12 cellular contexts compared by ENCODE assay signal in the genomic region with DNA sequence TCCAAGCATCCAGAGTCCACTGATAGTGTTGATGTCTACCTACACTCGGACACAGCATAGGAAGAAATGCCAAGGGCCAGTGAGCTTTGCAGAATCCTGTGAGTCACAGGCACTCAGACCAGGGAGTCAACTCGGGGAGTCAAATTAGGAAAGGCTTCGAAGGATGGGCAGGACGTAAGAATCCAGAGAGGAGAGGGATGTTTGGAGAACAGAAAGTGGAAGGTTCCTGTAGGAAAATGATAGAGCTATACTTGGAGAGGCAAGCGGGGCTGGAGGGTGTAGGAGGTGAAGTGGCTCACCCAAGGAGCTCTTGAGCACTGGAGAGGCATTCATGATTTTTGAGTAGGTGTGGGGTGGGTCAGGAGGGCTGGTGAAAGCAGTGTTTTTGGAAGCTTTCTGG. TPM values are rescaled to one million over a fixed set of nuclear protein-coding genes. Genes with fewer than 3 reads are reported as not detected.
DNase-seq lines count a peak whose midpoint lies in the region; ATAC-seq, FAIRE-seq and TF ChIP-seq lines count a peak whose summit lies in the region.
"Had no signal": no experiment of that assay in that cellular context is flagged by ENCODE, and none has a peak within 500 bp of the region (broad histone marks: within the 10 kb centered on the region; RNA-seq: fewer than 3 reads in every experiment).

No MANE protein-coding gene starts in this region.

- dilution Hi-C loops in keratinocyte (cut with MboI; ENCODE audit: extremely low pct_ligation_motif_present, low sequenced_read_pairs), result no loop called here

- H3K27ac ChIP-seq in HL-60 (replicated peaks) (peak overlapping the region; percentile 49), breast epithelium (peak overlapping the region; percentile 98 to 100), keratinocyte (ENCODE audit: control insufficient read depth, insufficient read depth, low read length) (peak overlapping the region; percentile 20), thoracic aorta (peak overlapping the region; percentile 100)

- TF ChIP-seq CTCF in HL-60 (IDR thresholded peaks at IDR 0.05; ENCODE audit: insufficient read depth, low read length) (no peak), breast epithelium (IDR thresholded peaks at IDR 0.05) (no peak), keratinocyte (optimal IDR thresholded peaks at IDR 0.05 in 1 of 3, IDR thresholded peaks at IDR 0.05 in 1 of 3, conservative IDR thresholded peaks at IDR 0.05 in 1 of 3; ENCODE audit: extremely low read depth in 1 of 3, insufficient read depth in 2 of 3, low read length in 3 of 3) (no peak), thoracic aorta (IDR thresholded peaks at IDR 0.05) (no peak), osteocyte (IDR thresholded peaks at IDR 0.05) (no peak)

- H3K9me1 ChIP-seq in keratinocyte (ENCODE audit: control insufficient read depth, extremely low read depth, insufficient read depth, low read length), result peaks cover 6% of the 10 kb centered on the region

- no peak overlapping the region for H3K9ac ChIP-seq in keratinocyte (ENCODE audit: control insufficient read depth, extremely low read depth, insufficient read depth, low read length)

- DNase-seq in HL-60 (ENCODE audit: low read depth in 1 of 2, low spot score in 1 of 2), result peak in 1 of 2 experiments; percentile 28
- no peak for DNase-seq in breast epithelium (ENCODE audit: low spot score in 2 of 2)
- no peak for DNase-seq in keratinocyte (ENCODE audit: low read depth, low spot score)
- DNase-seq in thoracic aorta (ENCODE audit: low spot score), result no peak
- DNase-seq in SIG-M5 treated with dmso at 0.1 percent for 504 hours (lab: John Stamatoyannopoulos, UW; ENCODE audit: unreplicated experiment), result no peak
- no peak for DNase-seq in osteocyte (ENCODE audit: extremely low spot score, unreplicated experiment)
- DNase-seq: activated T-cell treated with anti-CD3 and anti-CD28 coated beads, Interleukin-2, amount 50 U/mL, for 24 hours; NCI-H345 had no signal

- H3K4me2 ChIP-seq in keratinocyte (ENCODE audit: control insufficient read depth, extremely low read depth, insufficient read depth, low read depth, low read length), result peak overlapping the region; percentile 50

- H3K4me1 ChIP-seq in breast epithelium (peaks cover 12 to 13% of the 10 kb centered on the region in 2 donors), keratinocyte (ENCODE audit: control insufficient read depth, extremely low read depth, insufficient read depth, low read length) (peaks cover 38% of the 10 kb centered on the region), thoracic aorta (ENCODE audit: control insufficient read depth in 1 of 2, low read depth in 2 of 2) (peaks cover 42 to 75% of the 10 kb centered on the region in 2 donors)

- no peak for TF ChIP-seq POLR2A in breast epithelium (IDR thresholded peaks at IDR 0.05)

- no peaks in the 10 kb centered on the region for H3K27me3 Mint-ChIP-seq in osteocyte (ENCODE audit: unreplicated experiment)
- H3K27me3 Mint-ChIP-seq: activated T-cell treated with anti-CD3 and anti-CD28 coated beads, Interleukin-2, amount 50 U/mL, for 24 hours had no signal

- H3K9me3 ChIP-seq in breast epithelium (no peaks in the 10 kb centered on the region), keratinocyte (ENCODE audit: control insufficient read depth, low read depth, low read length) (no peaks in the 10 kb centered on the region), thoracic aorta (no peaks in the 10 kb centered on the region)
- H3K9me3 ChIP-seq: mucosa of descending colon had no signal

- H4K20me1 ChIP-seq in keratinocyte (ENCODE audit: control insufficient read depth, extremely low read depth, insufficient read depth, low read length), result peaks cover 32% of the 10 kb centered on the region

- H3K27me3 ChIP-seq in HL-60 (ENCODE audit: insufficient read depth, poor library complexity, severe bottlenecking) (no peaks in the 10 kb centered on the region), breast epithelium (no peaks in the 10 kb centered on the region), keratinocyte (ENCODE audit: control insufficient read depth, extremely low read depth, insufficient read depth, low read length) (no peaks in the 10 kb centered on the region), thoracic aorta (replicated peaks; ENCODE audit: insufficient read depth) (no peaks in the 10 kb centered on the region)

- H3K36me3 ChIP-seq in breast epithelium, result no peaks in the 10 kb centered on the region
- H3K36me3 ChIP-seq in keratinocyte (ENCODE audit: control insufficient read depth in 2 of 2, extremely low read depth in 1 of 2, insufficient read depth in 2 of 2, low read length in 2 of 2), result peaks cover 32 to 42% of the 10 kb centered on the region in 2 experiments
- peaks cover 9% of the 10 kb centered on the region for H3K36me3 ChIP-seq in thoracic aorta

- no peak overlapping the region for H2AFZ ChIP-seq in keratinocyte (ENCODE audit: control insufficient read depth, low read length)

- H3K4me3 ChIP-seq in HL-60 (replicated peaks; ENCODE audit: insufficient read depth, low read length) (peak overlapping the region; percentile 75), breast epithelium (peak overlapping the region; percentile 87 to 95 (median 94)), keratinocyte (ENCODE audit: control insufficient read depth in 2 of 3, extremely low read depth in 1 of 3, insufficient read depth in 2 of 3, low read depth in 1 of 3, low read length in 3 of 3) (peak overlapping the region in 2 of 3 experiments; percentile 27 to 92), thoracic aorta (peak overlapping the region; percentile 100)
- H3K4me3 ChIP-seq: mucosa of descending colon had no signal

- intact Hi-C loops in breast epithelium (cut with DNase I; ENCODE audit: low total_unique reads), result loop anchor here (5.0 kb wide), 1 partner anchor 103 kb away; no protein-coding TSS in a partner anchor

- peaks cover 58% of the 10 kb centered on the region for H3K79me2 ChIP-seq in keratinocyte (ENCODE audit: control insufficient read depth, insufficient read depth, low read length)

- peaks cover 15% of the 10 kb centered on the region for H3K36me3 Mint-ChIP-seq in osteocyte (ENCODE audit: unreplicated experiment)

- no peaks in the 10 kb centered on the region for H3K9me3 Mint-ChIP-seq in osteocyte (ENCODE audit: unreplicated experiment)
- H3K9me3 Mint-ChIP-seq: activated T-cell treated with anti-CD3 and anti-CD28 coated beads, Interleukin-2, amount 50 U/mL, for 24 hours; T-helper 1 cell treated with Interleukin-12 subunit alpha and Interleukin-12 subunit beta and Interleukin-4 antibody, amounts not matched to agents 30 μg/mL and 1 μg/mL, for 36 hours had no signal

- ATAC-seq in thoracic aorta (ENCODE audit: insufficient number of reproducible peaks, low FRiP score, low read depth), result no peak
- no peak for ATAC-seq in GM18858 (IDR thresholded peaks at IDR 0.05; ENCODE audit: unreplicated experiment)
- no peak for ATAC-seq in HG03108 (IDR thresholded peaks at IDR 0.05; ENCODE audit: unreplicated experiment)
- ATAC-seq: mucosa of descending colon had no signal

- FAIRE-seq in keratinocyte (lab: Jason Lieb, UNC), result no peak

- H3K4me1 Mint-ChIP-seq in osteocyte (ENCODE audit: unreplicated experiment), result peaks cover 15% of the 10 kb centered on the region

- H3K4me3 Mint-ChIP-seq in osteocyte (ENCODE audit: unreplicated experiment), result no peak overlapping the region
- H3K4me3 Mint-ChIP-seq: T-helper 1 cell treated with Interleukin-12 subunit alpha and Interleukin-12 subunit beta and Interleukin-4 antibody, amounts not matched to agents 30 μg/mL and 1 μg/mL, for 36 hours had no signal

- no peak overlapping the region for H3K27ac Mint-ChIP-seq in osteocyte (ENCODE audit: unreplicated experiment)
- H3K27ac Mint-ChIP-seq: T-helper 1 cell treated with Interleukin-12 subunit alpha and Interleukin-12 subunit beta and Interleukin-4 antibody, amounts not matched to agents 30 μg/mL and 1 μg/mL, for 36 hours had no signal

RNA-seq across cellular contexts. Expression of a gene that starts 3.0 kb away (rescaled TPM):
- 10 to 100 TPM; 60.2 to 61.0 (median 60.4) TPM for total RNA-seq in breast epithelium
- polyA plus RNA-seq in keratinocyte, result 17.6 to 77.8 TPM (median 22.5 TPM) in 3 replicates
- polyA plus RNA-seq in keratinocyte (2011; ENCODE audit: low read depth), result 43.5 TPM
- 58.1 and 116 TPM in 2 replicates for polyA plus RNA-seq in keratinocyte (2011; cell fraction: cytosol; rRNA removed)
- polyA plus RNA-seq in keratinocyte (2011; cell fraction: nucleus; rRNA removed), result 102 and 140 TPM in 2 replicates
- 129 and 217 TPM in 2 replicates for polyA plus RNA-seq in keratinocyte (2012; ENCODE audit: low replicate concordance)
- 42.3 to 427 TPM (median 56.3 TPM) in 3 replicates for polyA minus RNA-seq in keratinocyte
- polyA minus RNA-seq in keratinocyte (2011; cell fraction: cytosol; rRNA and poly(A)+ RNA removed), result 202 TPM
- 53.6 and 67.5 TPM in 2 replicates for polyA minus RNA-seq in keratinocyte (2011; cell fraction: nucleus; rRNA and poly(A)+ RNA removed)
- 100 to 1,000 TPM; 234 to 287 TPM for total RNA-seq in thoracic aorta
- total RNA-seq in osteocyte, result 370 and 412 TPM in 2 replicates

RNA-seq across cellular contexts. Expression of a gene that starts 21.6 kb away (rescaled TPM):
- total RNA-seq in breast epithelium (1 to 10 TPM in 1 of 3 donors, under 1 TPM in 2; 0.48 to 2.3 (median 0.73) TPM), thoracic aorta (1 to 10 TPM; 2.3 to 3.3 TPM), osteocyte (17.0 and 18.4 TPM in 2 replicates)
- 0.12 to 0.24 TPM (median 0.21 TPM) in 3 replicates for polyA plus RNA-seq in keratinocyte
- polyA plus RNA-seq in keratinocyte (2011; ENCODE audit: low read depth), result not detected
- 0.12 and 0.16 TPM in 2 replicates for polyA plus RNA-seq in keratinocyte (2011; cell fraction: cytosol; rRNA removed)
- polyA plus RNA-seq in keratinocyte (2011; cell fraction: nucleus; rRNA removed), result 0.23 and 0.28 TPM in 2 replicates
- 0.09 TPM in 1 of 2 replicates, not detected in the other for polyA plus RNA-seq in keratinocyte (2012; ENCODE audit: low replicate concordance)
- 0.20 to 0.43 TPM (median 0.38 TPM) in 3 replicates for polyA minus RNA-seq in keratinocyte
- not detected for polyA minus RNA-seq in keratinocyte (2011; cell fraction: cytosol; rRNA and poly(A)+ RNA removed)
- polyA minus RNA-seq in keratinocyte (2011; cell fraction: nucleus; rRNA and poly(A)+ RNA removed), result 0.21 and 0.23 TPM in 2 replicates

RNA-seq across cellular contexts. Expression of a gene that starts 24.5 kb away (rescaled TPM):
- total RNA-seq in breast epithelium, result 10 to 100 TPM in 2 of 3 donors, not detected in 1; 11.8 to 15.4 TPM
- 24.6 to 37.1 TPM (median 31.9 TPM) in 3 replicates for polyA plus RNA-seq in keratinocyte
- polyA plus RNA-seq in keratinocyte (2011; ENCODE audit: low read depth), result 20.1 TPM
- 9.5 and 11.8 TPM in 2 replicates for polyA plus RNA-seq in keratinocyte (2011; cell fraction: cytosol; rRNA removed)
- polyA plus RNA-seq in keratinocyte (2011; cell fraction: nucleus; rRNA removed), result 51.7 and 60.6 TPM in 2 replicates
- 23.0 and 34.4 TPM in 2 replicates for polyA plus RNA-seq in keratinocyte (2012; ENCODE audit: low replicate concordance)
- polyA minus RNA-seq in keratinocyte, result 44.3 to 50.0 TPM (median 49.9 TPM) in 3 replicates
- 21.5 TPM for polyA minus RNA-seq in keratinocyte (2011; cell fraction: cytosol; rRNA and poly(A)+ RNA removed)
- 40.5 and 44.2 TPM in 2 replicates for polyA minus RNA-seq in keratinocyte (2011; cell fraction: nucleus; rRNA and poly(A)+ RNA removed)
- total RNA-seq in thoracic aorta, result under 1 TPM; 0.41 to 0.49 TPM
- not detected in 2 replicates for total RNA-seq in osteocyte

RNA-seq across cellular contexts. Expression of a gene that starts 59.1 kb away (rescaled TPM):
- total RNA-seq in breast epithelium (1 to 10 TPM in 1 of 3 donors, not detected in 2; 1.6 TPM), thoracic aorta (1 to 10 TPM in 1 of 2 donors, not detected in 1; 8.5 TPM), osteocyte (not detected in 2 replicates)
- polyA plus RNA-seq in keratinocyte, result 0.08 to 0.20 TPM (median 0.17 TPM) in 3 replicates
- polyA plus RNA-seq in keratinocyte (2011; ENCODE audit: low read depth), result not detected
- not detected in 2 replicates for polyA plus RNA-seq in keratinocyte (2011; cell fraction: cytosol; rRNA removed)
- 0.27 and 0.56 TPM in 2 replicates for polyA plus RNA-seq in keratinocyte (2011; cell fraction: nucleus; rRNA removed)
- polyA plus RNA-seq in keratinocyte (2012; ENCODE audit: low replicate concordance), result 0.18 TPM in 1 of 2 replicates, not detected in the other
- 0.63 to 2.3 TPM in 2 of 3 replicates, not detected in the other for polyA minus RNA-seq in keratinocyte
- not detected for polyA minus RNA-seq in keratinocyte (2011; cell fraction: cytosol; rRNA and poly(A)+ RNA removed)
- 1.4 and 3.3 TPM in 2 replicates for polyA minus RNA-seq in keratinocyte (2011; cell fraction: nucleus; rRNA and poly(A)+ RNA removed)

Comparison
In these comparisons a context has a peak if more than half of its experiments do, and no peak if none do; other contexts are left out.
1. H3K27ac ChIP-seq: peak in every context shown above with its lines; median percentile 100 in thoracic aorta; 99 in breast epithelium; 49 in HL-60; 20 in keratinocyte.